ENCODE assay signal across 9 cellular contexts in genomic region chr11:101860694-101861371, GRCh38. TPM values are rescaled to one million over a fixed set of nuclear protein-coding genes. Genes with fewer than 3 reads are reported as not detected.
DNase-seq lines count a peak whose midpoint lies in the region; ATAC-seq and TF ChIP-seq lines count a peak whose summit lies in the region.
"Had no signal": no experiment of that assay in that cellular context is flagged by ENCODE, and none has a peak within 500 bp of the region (broad histone marks: within the 10 kb centered on the region; RNA-seq: fewer than 3 reads in every experiment).

No MANE protein-coding gene starts in this region.

- H3K4me1 Mint-ChIP-seq in activated CD4-positive, alpha-beta memory T cell treated with anti-CD3 and anti-CD28 coated beads, Interleukin-2, amount 10 ng/mL, durations not matched to agents 7 days and 5 days, result no peaks in the 10 kb centered on the region
- H3K4me1 Mint-ChIP-seq in nephron progenitor cell, result peaks cover 13% of the 10 kb centered on the region

- H3K36me3 Mint-ChIP-seq in activated CD4-positive, alpha-beta memory T cell treated with anti-CD3 and anti-CD28 coated beads, Interleukin-2, amount 10 ng/mL, durations not matched to agents 7 days and 5 days (ENCODE audit: low read depth), result no peaks in the 10 kb centered on the region
- H3K36me3 Mint-ChIP-seq in nephron progenitor cell (ENCODE audit: low read depth), result peaks cover 11% of the 10 kb centered on the region

- ATAC-seq in GM18519 (IDR thresholded peaks at IDR 0.05; ENCODE audit: low FRiP score, unreplicated experiment) (peak; percentile 92), HG02970 (IDR thresholded peaks at IDR 0.05; ENCODE audit: low FRiP score, unreplicated experiment) (peak; percentile 86)

- peak; percentile 68 for TF ChIP-seq CTCF in nephron progenitor cell (IDR thresholded peaks at IDR 0.05)

- no peak overlapping the region for H3K4me3 Mint-ChIP-seq in activated CD4-positive, alpha-beta memory T cell treated with anti-CD3 and anti-CD28 coated beads, Interleukin-2, amount 10 ng/mL, durations not matched to agents 7 days and 5 days
- H3K4me3 Mint-ChIP-seq in nephron progenitor cell, result no peak overlapping the region

- H3K9me3 Mint-ChIP-seq in activated CD4-positive, alpha-beta memory T cell treated with anti-CD3 and anti-CD28 coated beads, Interleukin-2, amount 10 ng/mL, durations not matched to agents 7 days and 5 days, result no peaks in the 10 kb centered on the region
- peaks cover 16% of the 10 kb centered on the region for H3K9me3 Mint-ChIP-seq in nephron progenitor cell

- POLR2A ChIA-PET in activated CD4-positive, alpha-beta memory T cell treated with anti-CD3 and anti-CD28 coated beads, Interleukin-2, amount 10 ng/mL, durations not matched to agents 7 days and 5 days (lab: Charles Lee), result no interaction called here

- no peak overlapping the region for H3K27ac Mint-ChIP-seq in activated CD4-positive, alpha-beta memory T cell treated with anti-CD3 and anti-CD28 coated beads, Interleukin-2, amount 10 ng/mL, durations not matched to agents 7 days and 5 days
- no peak overlapping the region for H3K27ac Mint-ChIP-seq in nephron progenitor cell

- CTCF ChIA-PET in activated CD4-positive, alpha-beta memory T cell treated with anti-CD3 and anti-CD28 coated beads, Interleukin-2, amount 10 ng/mL, durations not matched to agents 7 days and 5 days (lab: Charles Lee), result interaction anchor here (0.7 to 2.7 kb wide), 13 partner anchors 12 to 806 kb away, joined by 3 to 60 read pairs (median 4); partner anchors contain the start of gene CEP126

- H3K27me3 Mint-ChIP-seq in activated CD4-positive, alpha-beta memory T cell treated with anti-CD3 and anti-CD28 coated beads, Interleukin-2, amount 10 ng/mL, durations not matched to agents 7 days and 5 days, result peaks cover 9% of the 10 kb centered on the region
- H3K27me3 Mint-ChIP-seq in nephron progenitor cell (ENCODE audit: low read depth, poor library complexity), result peaks cover 3% of the 10 kb centered on the region

- DNase-seq in CD1c-positive myeloid dendritic cell (ENCODE audit: extremely low spot score) (peak; percentile 42), NCI-H2029 treated with DMSO at 0.1 percent for 48 hours (lab: John Stamatoyannopoulos, UW) (peak; percentile 5), fibroblast of peridontal ligament (ENCODE audit: extremely low read depth) (peak; percentile 90), nephron progenitor cell (peak; percentile 42), T-helper 9 cell (no peak)
- DNase-seq in activated CD4-positive, alpha-beta memory T cell treated with anti-CD3 and anti-CD28 coated beads, Interleukin-2, amount 10 ng/mL, durations not matched to agents 7 days and 5 days, result peak; percentile 17

RNA-seq across cellular contexts. Expression of gene CEP126, which starts 54.0 kb away (rescaled TPM):
- total RNA-seq in activated CD4-positive, alpha-beta memory T cell treated with anti-CD3 and anti-CD28 coated beads, Interleukin-2, amount 10 ng/mL, durations not matched to agents 7 days and 5 days, result 1 to 10 TPM in 1 of 2 experiments, under 1 TPM in 1; 0.45 to 1.0 TPM

RNA-seq across cellular contexts. Expression of gene ANGPTL5, which starts 55.5 kb away (rescaled TPM):
- not detected for total RNA-seq in activated CD4-positive, alpha-beta memory T cell treated with anti-CD3 and anti-CD28 coated beads, Interleukin-2, amount 10 ng/mL, durations not matched to agents 7 days and 5 days
- total RNA-seq: T-helper 1 cell treated with Interleukin-12 subunit alpha and Interleukin-12 subunit beta and Interleukin-4 antibody, amounts not matched to agents 30 ng/mL and 1 ng/mL, for 36 hours had no signal
